ENCODE assay signal across 35 cellular contexts in genomic region chr12:70639535-70639934, GRCh38. TPM values are rescaled to one million over a fixed set of nuclear protein-coding genes. Genes with fewer than 3 reads are reported as not detected.
"Had no signal": no experiment of that assay in that cellular context is flagged by ENCODE, and none has a peak within 500 bp of the region (broad histone marks: within the 10 kb centered on the region; RNA-seq: fewer than 3 reads in every experiment).

No MANE protein-coding gene starts in this region.

- ATAC-seq: activated CD8-positive, alpha-beta T cell treated with anti-CD3 and anti-CD28 coated beads for 36 hours; activated naive CD4-positive, alpha-beta T cell treated with anti-CD3 and anti-CD28 coated beads, Interleukin-2, amount 50 U/mL, for 72 hours; activated T-cell treated with anti-CD3 and anti-CD28 coated beads, Interleukin-2, amount 50 U/mL, for 4 hours; activated T-cell treated with anti-CD3 and anti-CD28 coated beads, Interleukin-2, amount 50 U/mL, for 72 hours; activated T-helper 17 cell treated with anti-CD3 and anti-CD28 coated beads, Interleukin-2, amount 50 U/mL, for 72 hours had no signal

- H3K9me3 ChIP-seq: adrenal gland, colonic mucosa had no signal

- H3K4me1 Mint-ChIP-seq: activated B cell treated with CpG ODN at 0.5 μM for 24 hours; activated CD4-positive, alpha-beta T cell treated with anti-CD3 and anti-CD28 coated beads, Interleukin-2, amount 10 ng/mL, durations not matched to agents 24 days and 14 days; activated naive CD8-positive, alpha-beta T cell treated with anti-CD3 and anti-CD28 coated beads for 36 hours; activated T-helper 17 cell treated with anti-CD3 and anti-CD28 coated beads, Interleukin-2, amount 50 U/mL, for 72 hours; central memory CD8-positive, alpha-beta T cell had no signal

- H3K27ac Mint-ChIP-seq: activated B cell treated with CpG ODN at 0.5 μM for 24 hours; activated CD4-positive, alpha-beta memory T cell treated with anti-CD3 and anti-CD28 coated beads for 36 hours; activated CD4-positive, alpha-beta T cell treated with anti-CD3 and anti-CD28 coated beads, Interleukin-2, amount 10 ng/mL, durations not matched to agents 24 days and 14 days; activated CD8-positive, alpha-beta T cell treated with anti-CD3 and anti-CD28 coated beads for 36 hours; activated naive CD4-positive, alpha-beta T cell treated with anti-CD3 and anti-CD28 coated beads for 36 hours; activated naive CD4-positive, alpha-beta T cell treated with anti-CD3 and anti-CD28 coated beads, Interleukin-2, amount 50 U/mL, for 72 hours; activated naive CD8-positive, alpha-beta T cell treated with anti-CD3 and anti-CD28 coated beads for 36 hours; activated T-cell treated with anti-CD3 and anti-CD28 coated beads, Interleukin-2, amount 50 U/mL, for 72 hours; activated T-helper 1 cell treated with anti-CD3 and anti-CD28 coated beads, Interleukin-12 subunit alpha, Interleukin-12 subunit beta, Interleukin-2, Interleukin-4 antibody, amounts not matched to agents 30 ng/mL and 10 ng/mL and 1 ng/mL, durations not matched to agents 14 hours and 24 hours and 36 hours; activated T-helper 17 cell treated with anti-CD3 and anti-CD28 coated beads, Interleukin-2, amount 50 U/mL, for 72 hours; brain; T-helper 1 cell treated with Interleukin-12 subunit alpha and Interleukin-12 subunit beta and Interleukin-4 antibody, amounts not matched to agents 30 μg/mL and 1 μg/mL, for 36 hours had no signal

- H3K4me1 ChIP-seq: adrenal gland, colonic mucosa had no signal

- DNase-seq: activated B cell treated with CpG ODN at 0.5 μM for 24 hours; activated CD4-positive, alpha-beta memory T cell treated with anti-CD3 and anti-CD28 coated beads for 36 hours; activated CD4-positive, alpha-beta T cell treated with anti-CD3 and anti-CD28 coated beads for 4 hours; activated CD4-positive, alpha-beta T cell treated with anti-CD3 and anti-CD28 coated beads, Interleukin-2, amount 10 ng/mL, durations not matched to agents 24 days and 14 days; activated CD4-positive, alpha-beta T cell treated with anti-CD3 and anti-CD28 coated beads, Interleukin-2, amount 50 U/mL, for 1 hour; activated CD4-positive, alpha-beta T cell treated with anti-CD3 and anti-CD28 coated beads, Interleukin-2, amount 50 U/mL, for 4 hours; activated CD4-positive, CD25-positive, alpha-beta regulatory T cell treated with anti-CD3 and anti-CD28 coated beads, Interleukin-2, amount 50 U/mL, for 72 hours; activated CD8-positive, alpha-beta memory T cell treated with anti-CD3 and anti-CD28 coated beads, Interleukin-2, amount 50 U/mL, for 4 hours; activated CD8-positive, alpha-beta T cell treated with anti-CD3 and anti-CD28 coated beads for 36 hours; activated effector memory CD4-positive, alpha-beta T cell treated with anti-CD3 and anti-CD28 coated beads, Interleukin-2, amount 50 U/mL, for 16 hours; activated gamma-delta T cell treated with Interleukin-2 at 50 U/mL for 16 hours; activated naive CD4-positive, alpha-beta T cell; activated naive CD4-positive, alpha-beta T cell treated with anti-CD3 and anti-CD28 coated beads for 36 hours; activated naive CD4-positive, alpha-beta T cell treated with anti-CD3 and anti-CD28 coated beads, Interleukin-2, amount 50 U/mL, for 16 hours; activated naive CD8-positive, alpha-beta T cell treated with anti-CD3 and anti-CD28 coated beads for 36 hours; activated T-cell treated with anti-CD3 and anti-CD28 coated beads for 4 hours; activated T-cell treated with anti-CD3 and anti-CD28 coated beads, Interleukin-2, amount 50 U/mL, for 1 hour; activated T-cell treated with anti-CD3 and anti-CD28 coated beads, Interleukin-2, amount 50 U/mL, for 4 hours; activated T-cell treated with anti-CD3 and anti-CD28 coated beads, Interleukin-2, amount 50 U/mL, for 72 hours; adrenal gland; amniotic stem cell; aorta; caudate nucleus; cerebellar nuclear complex; colonic mucosa; T-helper 2 cell; T1000 had no signal

- H3K27me3 Mint-ChIP-seq: brain had no signal

- H3K36me3 ChIP-seq: adrenal gland, cardiac muscle cell, colonic mucosa had no signal

- H3K4me3 ChIP-seq: adrenal gland, cardiac muscle cell, colonic mucosa had no signal

- H3K9me3 Mint-ChIP-seq: activated B cell treated with CpG ODN at 0.5 μM for 24 hours; activated CD4-positive, alpha-beta memory T cell treated with anti-CD3 and anti-CD28 coated beads for 36 hours; activated CD4-positive, alpha-beta T cell treated with anti-CD3 and anti-CD28 coated beads, Interleukin-2, amount 10 ng/mL, durations not matched to agents 24 days and 14 days; activated CD8-positive, alpha-beta T cell treated with anti-CD3 and anti-CD28 coated beads for 36 hours; activated naive CD4-positive, alpha-beta T cell treated with anti-CD3 and anti-CD28 coated beads for 36 hours; activated naive CD4-positive, alpha-beta T cell treated with anti-CD3 and anti-CD28 coated beads, Interleukin-2, amount 50 U/mL, for 72 hours; activated naive CD8-positive, alpha-beta T cell treated with anti-CD3 and anti-CD28 coated beads for 36 hours; activated T-cell treated with anti-CD3 and anti-CD28 coated beads, Interleukin-2, amount 50 U/mL, for 4 hours; activated T-cell treated with anti-CD3 and anti-CD28 coated beads, Interleukin-2, amount 50 U/mL, for 72 hours; activated T-helper 1 cell treated with anti-CD3 and anti-CD28 coated beads, Interleukin-12 subunit alpha, Interleukin-12 subunit beta, Interleukin-2, Interleukin-4 antibody, amounts not matched to agents 30 ng/mL and 10 ng/mL and 1 ng/mL, durations not matched to agents 14 hours and 24 hours and 36 hours; activated T-helper 17 cell treated with anti-CD3 and anti-CD28 coated beads, Interleukin-2, amount 50 U/mL, for 72 hours; brain; central memory CD8-positive, alpha-beta T cell; T-helper 1 cell treated with Interleukin-12 subunit alpha and Interleukin-12 subunit beta and Interleukin-4 antibody, amounts not matched to agents 30 μg/mL and 1 μg/mL, for 36 hours had no signal

- H3K4me3 Mint-ChIP-seq: activated B cell treated with CpG ODN at 0.5 μM for 24 hours; activated CD4-positive, alpha-beta memory T cell treated with anti-CD3 and anti-CD28 coated beads for 36 hours; activated CD4-positive, alpha-beta T cell treated with anti-CD3 and anti-CD28 coated beads, Interleukin-2, amount 10 ng/mL, durations not matched to agents 24 days and 14 days; activated CD8-positive, alpha-beta T cell treated with anti-CD3 and anti-CD28 coated beads for 36 hours; activated naive CD4-positive, alpha-beta T cell treated with anti-CD3 and anti-CD28 coated beads for 36 hours; activated naive CD8-positive, alpha-beta T cell treated with anti-CD3 and anti-CD28 coated beads for 36 hours; activated T-cell treated with anti-CD3 and anti-CD28 coated beads, Interleukin-2, amount 50 U/mL, for 4 hours; activated T-cell treated with anti-CD3 and anti-CD28 coated beads, Interleukin-2, amount 50 U/mL, for 72 hours; activated T-helper 1 cell treated with anti-CD3 and anti-CD28 coated beads, Interleukin-12 subunit alpha, Interleukin-12 subunit beta, Interleukin-2, Interleukin-4 antibody, amounts not matched to agents 30 ng/mL and 10 ng/mL and 1 ng/mL, durations not matched to agents 14 hours and 24 hours and 36 hours; activated T-helper 17 cell treated with anti-CD3 and anti-CD28 coated beads, Interleukin-2, amount 50 U/mL, for 72 hours; brain; central memory CD8-positive, alpha-beta T cell; T-helper 1 cell treated with Interleukin-12 subunit alpha and Interleukin-12 subunit beta and Interleukin-4 antibody, amounts not matched to agents 30 μg/mL and 1 μg/mL, for 36 hours had no signal

- H3K36me3 Mint-ChIP-seq: activated CD4-positive, alpha-beta memory T cell treated with anti-CD3 and anti-CD28 coated beads for 36 hours; activated naive CD4-positive, alpha-beta T cell treated with anti-CD3 and anti-CD28 coated beads, Interleukin-2, amount 50 U/mL, for 72 hours; activated naive CD8-positive, alpha-beta T cell treated with anti-CD3 and anti-CD28 coated beads for 36 hours; brain had no signal

- H3K27ac ChIP-seq: adrenal gland, cardiac muscle cell, colonic mucosa had no signal

- H3K27me3 ChIP-seq: cardiac muscle cell, colonic mucosa had no signal

RNA-seq across cellular contexts. Expression of gene PTPRB, which starts 2.3 kb away (rescaled TPM):
- total RNA-seq: activated B cell treated with CpG ODN at 0.5 μM for 24 hours; activated CD4-positive, alpha-beta memory T cell treated with anti-CD3 and anti-CD28 coated beads for 36 hours; activated CD4-positive, alpha-beta T cell treated with anti-CD3 and anti-CD28 coated beads, Interleukin-2, amount 10 ng/mL, durations not matched to agents 24 days and 14 days; activated CD8-positive, alpha-beta memory T cell treated with anti-CD3 and anti-CD28 coated beads for 36 hours; activated CD8-positive, alpha-beta T cell treated with anti-CD3 and anti-CD28 coated beads for 36 hours; activated naive CD4-positive, alpha-beta T cell treated with anti-CD3 and anti-CD28 coated beads for 36 hours; activated naive CD4-positive, alpha-beta T cell treated with anti-CD3 and anti-CD28 coated beads, Interleukin-2, amount 50 U/mL, for 72 hours; activated naive CD8-positive, alpha-beta T cell treated with anti-CD3 and anti-CD28 coated beads for 36 hours; activated T-cell treated with anti-CD3 and anti-CD28 coated beads, Interleukin-2, amount 50 U/mL, for 72 hours; activated T-helper 1 cell treated with anti-CD3 and anti-CD28 coated beads, Interleukin-12 subunit alpha, Interleukin-12 subunit beta, Interleukin-2, Interleukin-4 antibody, amounts not matched to agents 30 ng/mL and 10 ng/mL and 1 ng/mL, durations not matched to agents 14 hours and 24 hours and 36 hours had no signal
